In the genomic region with DNA sequence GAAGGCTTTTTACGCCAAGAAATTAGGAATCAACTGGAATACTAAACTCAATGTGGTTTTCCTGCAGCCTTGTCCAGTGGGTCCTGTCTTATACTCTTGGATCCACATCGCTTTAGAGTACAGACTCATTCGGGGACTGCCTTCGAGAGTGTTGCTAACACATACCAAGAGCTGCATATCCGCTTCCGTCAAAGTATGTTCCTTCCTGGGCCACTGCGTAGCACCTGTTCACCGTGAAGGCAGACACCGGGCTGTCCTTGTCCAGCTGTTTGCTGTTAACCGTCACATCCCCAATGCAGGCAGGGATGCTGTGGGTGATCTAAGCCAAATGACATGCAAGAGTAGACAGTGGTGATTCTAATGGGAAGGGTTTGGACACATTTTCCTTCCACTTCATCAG, we compare ENCODE assay signal across 28 cellular contexts.
"Had no signal": no experiment of that assay in that cellular context is flagged by ENCODE, and none has a peak within 500 bp of the region (broad histone marks: within the 10 kb centered on the region; RNA-seq: fewer than 3 reads in every experiment).

No MANE protein-coding gene starts in this region.

- ATAC-seq: heart left ventricle, left ventricle myocardium superior, pancreas, sciatic nerve had no signal

- DNase-seq: activated CD4-positive, alpha-beta T cell treated with anti-CD3 and anti-CD28 coated beads for 48 hours; activated CD4-positive, alpha-beta T cell treated with anti-CD3 and anti-CD28 coated beads, Interleukin-2, amount 50 U/mL, for 48 hours; activated CD8-positive, alpha-beta memory T cell treated with anti-CD3 and anti-CD28 coated beads for 24 hours; activated effector memory CD4-positive, alpha-beta T cell treated with anti-CD3 and anti-CD28 coated beads, Interleukin-2, amount 50 U/mL, for 16 hours; activated naive CD4-positive, alpha-beta T cell treated with anti-CD3 and anti-CD28 coated beads for 36 hours; activated naive CD8-positive, alpha-beta T cell treated with anti-CD3 and anti-CD28 coated beads for 36 hours; brain microvascular endothelial cell; caudate nucleus; heart left ventricle; kidney glomerular epithelial cell; left ventricle myocardium superior; naive B cell; nephron progenitor cell; pancreas; retina; stimulated activated CD4-positive, alpha-beta T cell treated with anti-CD3 and anti-CD28 coated beads, Interleukin-1b, Interleukin-23, amount 100 ng/mL, for 48 hours; stimulated activated naive CD4-positive, alpha-beta T cell; T-helper 9 cell; tibial artery had no signal

- H3K27me3 ChIP-seq: ascending aorta, brain microvascular endothelial cell, neutrophil, pancreas, suprapubic skin, tibial artery had no signal

- H3K36me3 ChIP-seq: ascending aorta, heart left ventricle, neutrophil, pancreas, prostate gland, suprapubic skin, tibial artery had no signal

- H3K4me1 ChIP-seq: ascending aorta, heart left ventricle, prostate gland, suprapubic skin, tibial artery had no signal

- FAIRE-seq: endothelial cell of umbilical vein, TTC549 had no signal

- H3K27ac ChIP-seq: ascending aorta, brain microvascular endothelial cell, heart left ventricle, neutrophil, prostate gland, suprapubic skin, tibial artery, VCaP had no signal

- H3K9me3 ChIP-seq: ascending aorta, heart left ventricle, neutrophil, pancreas, prostate gland, suprapubic skin, tibial artery had no signal

- H3K4me3 ChIP-seq: ascending aorta, heart left ventricle, pancreas, prostate gland, smooth muscle cell, suprapubic skin, tibial artery had no signal
